In the genomic region with DNA sequence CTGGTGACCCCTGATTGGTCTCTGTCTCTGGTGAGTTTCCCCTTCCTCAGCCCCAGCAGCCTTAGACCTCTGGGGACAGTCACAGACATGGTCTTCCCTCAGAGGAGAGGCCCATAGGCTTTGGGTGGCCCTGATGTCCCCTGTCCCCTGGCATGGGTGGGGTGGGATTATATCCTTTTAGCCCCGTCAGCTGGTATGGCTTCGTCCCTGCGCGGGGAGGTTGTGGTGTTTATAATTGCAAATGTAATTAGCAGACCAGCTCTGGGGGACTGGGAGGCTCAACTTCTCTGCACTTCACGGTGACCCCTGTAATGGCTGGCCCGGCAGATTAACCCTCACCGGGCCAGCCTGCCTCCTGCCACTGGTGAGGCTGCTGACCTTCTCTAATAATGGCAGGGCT, we compare ENCODE assay signal across 28 cellular contexts. TPM values are rescaled to one million over a fixed set of nuclear protein-coding genes. Genes with fewer than 3 reads are reported as not detected.
A peak's percentile ranks its signal among the peaks of the same experiment; 100 is the strongest.
DNase-seq lines count a peak whose midpoint lies in the region; ATAC-seq, FAIRE-seq and TF ChIP-seq lines count a peak whose summit lies in the region.
"Had no signal": no experiment of that assay in that cellular context is flagged by ENCODE, and none has a peak within 500 bp of the region (broad histone marks: within the 10 kb centered on the region; RNA-seq: fewer than 3 reads in every experiment).

No MANE protein-coding gene starts in this region.

- no peak overlapping the region for H3K27ac ChIP-seq in astrocyte (ENCODE audit: low read depth, low read length)
- H3K27ac ChIP-seq in body of pancreas: no peak overlapping the region
- H3K27ac ChIP-seq: BLaER1 had no signal

- no peak overlapping the region for H3K4me3 ChIP-seq in astrocyte (ENCODE audit: insufficient read depth, low read depth, low read length)
- H3K4me3 ChIP-seq in body of pancreas: no peak overlapping the region
- H3K4me3 ChIP-seq: BLaER1, GM12878 had no signal

- no peak overlapping the region for H3K4me3 Mint-ChIP-seq in stimulated activated naive CD8-positive, alpha-beta T cell treated with anti-CD3 and anti-CD28 coated beads, Interleukin-15, amount 100 ng/mL, for 72 hours
- H3K4me3 Mint-ChIP-seq in astrocyte (ENCODE audit: unreplicated experiment): no peak overlapping the region
- H3K4me3 Mint-ChIP-seq: CD4-positive, alpha-beta memory T cell; CD4-positive, CD25-positive, alpha-beta regulatory T cell; CD8-positive, alpha-beta memory T cell had no signal

- intact Hi-C loops in body of pancreas (cut with DNase I): loop anchor here (10.0 kb wide), 1 partner anchor 326 kb away; no protein-coding TSS in a partner anchor

- H3K9me3 Mint-ChIP-seq in stimulated activated naive CD8-positive, alpha-beta T cell treated with anti-CD3 and anti-CD28 coated beads, Interleukin-15, amount 100 ng/mL, for 72 hours: no peaks in the 10 kb centered on the region
- no peaks in the 10 kb centered on the region for H3K9me3 Mint-ChIP-seq in astrocyte (ENCODE audit: unreplicated experiment)
- H3K9me3 Mint-ChIP-seq: CD8-positive, alpha-beta memory T cell had no signal

- peaks cover 10% of the 10 kb centered on the region for H3K4me1 Mint-ChIP-seq in stimulated activated naive CD8-positive, alpha-beta T cell treated with anti-CD3 and anti-CD28 coated beads, Interleukin-15, amount 100 ng/mL, for 72 hours
- H3K4me1 Mint-ChIP-seq in astrocyte (ENCODE audit: low read depth, unreplicated experiment): peaks cover 8% of the 10 kb centered on the region
- H3K4me1 Mint-ChIP-seq: CD8-positive, alpha-beta memory T cell had no signal

- H3K27me3 Mint-ChIP-seq in stimulated activated naive CD8-positive, alpha-beta T cell treated with anti-CD3 and anti-CD28 coated beads, Interleukin-15, amount 100 ng/mL, for 72 hours: peaks cover 81% of the 10 kb centered on the region
- H3K27me3 Mint-ChIP-seq in astrocyte (ENCODE audit: low read depth, unreplicated experiment): peaks cover 81% of the 10 kb centered on the region

- H3K27me3 ChIP-seq in astrocyte (ENCODE audit: insufficient read depth, low read length): peaks cover 91% of the 10 kb centered on the region
- H3K27me3 ChIP-seq in body of pancreas: no peaks in the 10 kb centered on the region

- H3K4me1 ChIP-seq in astrocyte (ENCODE audit: insufficient read depth, low read length) (peaks cover 10% of the 10 kb centered on the region), body of pancreas (peaks cover 18% of the 10 kb centered on the region)
- H3K4me1 ChIP-seq: BE2C, BLaER1 had no signal

- no peaks in the 10 kb centered on the region for H4K20me1 ChIP-seq in astrocyte (ENCODE audit: insufficient read depth, low read length)

- H3K36me3 Mint-ChIP-seq in astrocyte (ENCODE audit: low read depth, unreplicated experiment): no peaks in the 10 kb centered on the region
- H3K36me3 Mint-ChIP-seq: CD14-positive monocyte; CD4-positive, alpha-beta memory T cell; CD4-positive, CD25-positive, alpha-beta regulatory T cell had no signal

- no peak overlapping the region for H3K9ac ChIP-seq in astrocyte (ENCODE audit: low read length)
- H3K9ac ChIP-seq: BLaER1 had no signal

- TF ChIP-seq CTCF in astrocyte (IDR thresholded peaks at IDR 0.05; ENCODE audit: insufficient read depth, low read depth, low read length) (no peak), body of pancreas (IDR thresholded peaks at IDR 0.05) (no peak)

- H3K36me3 ChIP-seq in astrocyte (ENCODE audit: insufficient read depth, low read length) (no peaks in the 10 kb centered on the region), body of pancreas (replicated peaks in 1 of 2; ENCODE audit: insufficient read depth in 1 of 2, low read depth in 2 of 2) (no peaks in the 10 kb centered on the region)
- H3K36me3 ChIP-seq: BE2C, BLaER1 had no signal

- no peak for DNase-seq in stimulated activated naive CD8-positive, alpha-beta T cell treated with anti-CD3 and anti-CD28 coated beads, Interleukin-15, amount 100 ng/mL, for 72 hours
- DNase-seq in stimulated activated naive CD8-positive, alpha-beta T cell treated with anti-CD3 and anti-CD28 coated beads, Interleukin-15, Interleukin-2, amounts not matched to agents 100 U/mL and 50 U/mL, for 24 hours: no peak
- DNase-seq in astrocyte (ENCODE audit: low read depth): no peak
- DNase-seq in body of pancreas: no peak
- DNase-seq: 8988T; ACHN; BE2C; C1 segment of cervical spinal cord; CD4-positive, alpha-beta memory T cell; CD4-positive, CD25-positive, alpha-beta regulatory T cell; CD8-positive, alpha-beta memory T cell; COR-L47; DMS 273 treated with DMSO at 0.1 percent for 48 hours; DMS153; DMS53; DMS79; DND-41; EL; GDM1 had no signal

- no peak overlapping the region for H2AFZ ChIP-seq in astrocyte (ENCODE audit: low read depth, low read length)

- no peak for FAIRE-seq in astrocyte (lab: Jason Lieb, UNC)
- FAIRE-seq: A204.1, GM12878, GM12892, GM18507 had no signal

- H3K4me2 ChIP-seq in astrocyte (ENCODE audit: low read length): no peak overlapping the region
- H3K4me2 ChIP-seq: BLaER1 had no signal

- no peaks in the 10 kb centered on the region for H3K79me2 ChIP-seq in astrocyte (ENCODE audit: insufficient read depth, low read length)

- 46 to 50% methylated on average over 2 to 7 of the region's 7 CpGs for WGBS in body of pancreas, 2 donors

- no peak for TF ChIP-seq POLR2A in body of pancreas (IDR thresholded peaks at IDR 0.05)

- H3K9me3 ChIP-seq in astrocyte (ENCODE audit: insufficient read depth, low read depth, low read length): no peaks in the 10 kb centered on the region
- no peaks in the 10 kb centered on the region for H3K9me3 ChIP-seq in body of pancreas
- H3K9me3 ChIP-seq: BE2C had no signal

- H3K27ac Mint-ChIP-seq in stimulated activated naive CD8-positive, alpha-beta T cell treated with anti-CD3 and anti-CD28 coated beads, Interleukin-15, amount 100 ng/mL, for 72 hours: no peak overlapping the region
- peak overlapping the region; percentile 13 for H3K27ac Mint-ChIP-seq in astrocyte (ENCODE audit: unreplicated experiment)
- H3K27ac Mint-ChIP-seq: CD14-positive monocyte; CD4-positive, alpha-beta memory T cell; CD8-positive, alpha-beta memory T cell had no signal

- peak; percentile 33 for ATAC-seq in stimulated activated naive CD8-positive, alpha-beta T cell treated with anti-CD3 and anti-CD28 coated beads, Interleukin-15, amount 100 ng/mL, for 72 hours
- no peak for ATAC-seq in stimulated activated naive CD8-positive, alpha-beta T cell treated with anti-CD3 and anti-CD28 coated beads, Interleukin-15, Interleukin-2, amounts not matched to agents 100 U/mL and 50 U/mL, for 24 hours
- ATAC-seq in GM21423 (IDR thresholded peaks at IDR 0.05; ENCODE audit: unreplicated experiment) (no peak), body of pancreas (no peak)
- ATAC-seq: GM12878 had no signal

RNA-seq across cellular contexts. Expression of a gene that starts 5.1 kb away (rescaled TPM):
- total RNA-seq in astrocyte (not detected in 2 replicates), body of pancreas (not detected)
- total RNA-seq: CD4-positive, CD25-positive, alpha-beta regulatory T cell; CD8-positive, alpha-beta memory T cell; Daoy; G401 had no signal
